Comparison of ENCODE assay signal across 25 cellular contexts in genomic region chr2:143434445-143434844, GRCh38.
A peak's percentile ranks its signal among the peaks of the same experiment; 100 is the strongest.
DNase-seq lines count a peak whose midpoint lies in the region; ATAC-seq, FAIRE-seq and TF ChIP-seq lines count a peak whose summit lies in the region.
"Had no signal": no experiment of that assay in that cellular context is flagged by ENCODE, and none has a peak within 500 bp of the region (broad histone marks: within the 10 kb centered on the region; RNA-seq: fewer than 3 reads in every experiment).

No MANE protein-coding gene starts in this region.

- H3K27ac ChIP-seq in CD4-positive, alpha-beta memory T cell (ENCODE audit: low read depth, low read length): no peak overlapping the region
- H3K27ac ChIP-seq in fibroblast of lung (ENCODE audit: insufficient read depth, low read length) (no peak overlapping the region), sigmoid colon (peak overlapping the region; percentile 2 to 50 (median 28))
- H3K27ac ChIP-seq: dorsolateral prefrontal cortex, PC-9 had no signal

- no peak overlapping the region for H3K9ac ChIP-seq in fibroblast of lung (ENCODE audit: insufficient read depth, low read length)

- ATAC-seq in effector memory CD8-positive, alpha-beta T cell (replicated peaks): no peak
- ATAC-seq in HG02571 (IDR thresholded peaks at IDR 0.05; ENCODE audit: unreplicated experiment): no peak
- no peak for ATAC-seq in GM18868 (IDR thresholded peaks at IDR 0.05; ENCODE audit: unreplicated experiment)
- ATAC-seq: HCT116, K562, WTC11 had no signal

- no peaks in the 10 kb centered on the region for H3K27me3 ChIP-seq in CD4-positive, alpha-beta memory T cell (ENCODE audit: insufficient read depth, low read length)
- H3K27me3 ChIP-seq in fibroblast of lung (ENCODE audit: control insufficient read depth, insufficient read depth, low read length) (no peaks in the 10 kb centered on the region), sigmoid colon (no peaks in the 10 kb centered on the region)

- no peaks in the 10 kb centered on the region for H3K9me3 ChIP-seq in CD4-positive, alpha-beta memory T cell (ENCODE audit: control insufficient read depth in 1 of 2, low read length in 2 of 2)
- H3K9me3 ChIP-seq in fibroblast of lung (ENCODE audit: control insufficient read depth, insufficient read depth, low read depth, low read length) (no peaks in the 10 kb centered on the region), sigmoid colon (no peaks in the 10 kb centered on the region)

- intact Hi-C loops in CD4-positive, alpha-beta memory T cell (cut with micrococcal nuclease): no loop called here
- intact Hi-C loops in sigmoid colon (cut with DNase I): loop anchor here (10.0 kb wide), 1 partner anchor 1070 kb away; no protein-coding TSS in a partner anchor

- peak overlapping the region; percentile 25 for H2AFZ ChIP-seq in fibroblast of lung (ENCODE audit: low read length)
- H2AFZ ChIP-seq: PC-9 had no signal

- TF ChIP-seq CTCF in fibroblast of lung (conservative IDR thresholded peaks at IDR 0.05 in 1 of 2, IDR thresholded peaks at IDR 0.05 in 1 of 2; ENCODE audit: low read depth in 1 of 2, low read length in 2 of 2): no peak
- no peak for TF ChIP-seq CTCF in sigmoid colon (IDR thresholded peaks at IDR 0.05)

- peaks cover 30% of the 10 kb centered on the region for H3K4me1 ChIP-seq in CD4-positive, alpha-beta memory T cell (ENCODE audit: insufficient read depth, low read length)
- H3K4me1 ChIP-seq in fibroblast of lung (ENCODE audit: control insufficient read depth, extremely low read depth, insufficient read depth, low read length): peaks cover 6% of the 10 kb centered on the region
- H3K4me1 ChIP-seq in sigmoid colon: no peaks in the 10 kb centered on the region

- H3K27ac Mint-ChIP-seq in CD4-positive, alpha-beta memory T cell: peak overlapping the region in 4 of 7 donors; percentile 59 to 68 (median 63)
- H3K27ac Mint-ChIP-seq in effector memory CD8-positive, alpha-beta T cell: no peak overlapping the region
- H3K27ac Mint-ChIP-seq: activated naive CD8-positive, alpha-beta T cell treated with anti-CD3 and anti-CD28 coated beads, Interleukin-2, amount 10 ng/mL, durations not matched to agents 7 days and 5 days; WTC11 had no signal

- no peak for DNase-seq in CD4-positive, alpha-beta memory T cell
- DNase-seq in GM12891 (ENCODE audit: insufficient read length, low spot score) (no peak), fibroblast of lung (ENCODE audit: low read depth in 2 of 2) (no peak), sigmoid colon (no peak)
- DNase-seq in effector memory CD8-positive, alpha-beta T cell: no peak
- DNase-seq: activated CD4-positive, alpha-beta T cell treated with anti-CD3 and anti-CD28 coated beads, Interleukin-2, amount 50 U/mL, for 4 hours; activated CD8-positive, alpha-beta memory T cell treated with anti-CD3 and anti-CD28 coated beads, Interleukin-2, amount 50 U/mL, for 4 hours; activated naive CD8-positive, alpha-beta T cell treated with anti-CD3 and anti-CD28 coated beads, Interleukin-2, amount 10 ng/mL, durations not matched to agents 7 days and 5 days; C1 segment of cervical spinal cord; DND-41; dorsolateral prefrontal cortex; head of caudate nucleus; kidney glomerular epithelial cell; mesendoderm; NCI-H1417; NCI-H2029 treated with DMSO at 0.1 percent for 48 hours; NCI-H526; NK-92 treated with Interleukin-12 subunit alpha and Interleukin-12 subunit beta, amount 100 ng/mL, for 24 hours; PC-9; SHP77 treated with DMSO at 0.1 percent for 48 hours had no signal

- H3K9me3 Mint-ChIP-seq in CD4-positive, alpha-beta memory T cell: no peaks in the 10 kb centered on the region
- H3K9me3 Mint-ChIP-seq in effector memory CD8-positive, alpha-beta T cell: no peaks in the 10 kb centered on the region
- H3K9me3 Mint-ChIP-seq: activated naive CD8-positive, alpha-beta T cell treated with anti-CD3 and anti-CD28 coated beads, Interleukin-2, amount 10 ng/mL, durations not matched to agents 7 days and 5 days; WTC11 had no signal

- TF ChIP-seq POLR2A in GM12891 (IDR thresholded peaks at IDR 0.05; ENCODE audit: low read depth, low read length): no peak
- no peak for TF ChIP-seq POLR2A in sigmoid colon (IDR thresholded peaks at IDR 0.05)

- peaks cover 35 to 54% (median 43%) of the 10 kb centered on the region in 4 donors for H3K4me1 Mint-ChIP-seq in CD4-positive, alpha-beta memory T cell
- H3K4me1 Mint-ChIP-seq in effector memory CD8-positive, alpha-beta T cell (ENCODE audit: low read depth in 2 of 2): peaks cover 24 to 35% of the 10 kb centered on the region in 2 donors
- H3K4me1 Mint-ChIP-seq: activated naive CD8-positive, alpha-beta T cell treated with anti-CD3 and anti-CD28 coated beads, Interleukin-2, amount 10 ng/mL, durations not matched to agents 7 days and 5 days; WTC11 had no signal

- H3K79me2 ChIP-seq in fibroblast of lung (ENCODE audit: control insufficient read depth, insufficient read depth, low read length): no peaks in the 10 kb centered on the region

- no peaks in the 10 kb centered on the region for H4K20me1 ChIP-seq in fibroblast of lung (ENCODE audit: control insufficient read depth, extremely low read depth, insufficient read depth, low read length)

- H3K36me3 Mint-ChIP-seq in CD4-positive, alpha-beta memory T cell: peaks cover 16 to 46% of the 10 kb centered on the region in 2 donors
- H3K36me3 Mint-ChIP-seq in effector memory CD8-positive, alpha-beta T cell (ENCODE audit: insufficient read depth): peaks cover 33% of the 10 kb centered on the region
- H3K36me3 Mint-ChIP-seq: WTC11 had no signal

- peaks cover 22% of the 10 kb centered on the region for H3K36me3 ChIP-seq in CD4-positive, alpha-beta memory T cell (ENCODE audit: insufficient read depth, low read length)
- H3K36me3 ChIP-seq in fibroblast of lung (ENCODE audit: control insufficient read depth, insufficient read depth, low read length) (no peaks in the 10 kb centered on the region), sigmoid colon (no peaks in the 10 kb centered on the region)

- H3K4me2 ChIP-seq in fibroblast of lung (ENCODE audit: extremely low read depth, insufficient read depth, low read length): peak overlapping the region; percentile 57
- H3K4me2 ChIP-seq: PC-9 had no signal

- 68 to 76% methylated on average over 3 of the region's 3 CpGs for WGBS in sigmoid colon, 2 donors

- no peak for TF ChIP-seq EP300 in sigmoid colon (IDR thresholded peaks at IDR 0.05)

- H3K4me3 ChIP-seq in CD4-positive, alpha-beta memory T cell (ENCODE audit: low read length in 2 of 2): no peak overlapping the region
- no peak overlapping the region for H3K4me3 ChIP-seq in fibroblast of lung (replicated peaks in 1 of 4; ENCODE audit: control extremely low read depth in 1 of 4, insufficient read depth in 1 of 4, low read depth in 3 of 4, low read length in 4 of 4)
- H3K4me3 ChIP-seq in sigmoid colon: no peak overlapping the region
- H3K4me3 ChIP-seq: dorsolateral prefrontal cortex, K562, PC-9 had no signal

- CTCF ChIA-PET in CD4-positive, alpha-beta memory T cell (lab: Charles Lee; ENCODE audit: partially characterized antibody): no interaction called here

- H3K27me3 Mint-ChIP-seq in CD4-positive, alpha-beta memory T cell: no peaks in the 10 kb centered on the region
- H3K27me3 Mint-ChIP-seq in effector memory CD8-positive, alpha-beta T cell: no peaks in the 10 kb centered on the region
- H3K27me3 Mint-ChIP-seq: activated naive CD8-positive, alpha-beta T cell treated with anti-CD3 and anti-CD28 coated beads, Interleukin-2, amount 10 ng/mL, durations not matched to agents 7 days and 5 days had no signal

- FAIRE-seq in GM12891 (lab: Jason Lieb, UNC): peak; percentile 20
- FAIRE-seq: K562 had no signal

- peak overlapping the region in 2 of 8 donors; percentile 15 to 49 for H3K4me3 Mint-ChIP-seq in CD4-positive, alpha-beta memory T cell
- no peak overlapping the region for H3K4me3 Mint-ChIP-seq in effector memory CD8-positive, alpha-beta T cell
- H3K4me3 Mint-ChIP-seq: activated naive CD8-positive, alpha-beta T cell treated with anti-CD3 and anti-CD28 coated beads, Interleukin-2, amount 10 ng/mL, durations not matched to agents 7 days and 5 days; WTC11 had no signal

- POLR2A ChIA-PET in CD4-positive, alpha-beta memory T cell (lab: Charles Lee; ENCODE audit: partially characterized antibody): no interaction called here

TF ChIP-seq in GM12891, 5 proteins besides CTCF, POLR2A, EP300 and RAD21:
- no peak for TF ChIP-seq POU2F2 (IDR thresholded peaks at IDR 0.05; ENCODE audit: low read depth, low read length)
- TF ChIP-seq PAX5 (IDR thresholded peaks at IDR 0.05; ENCODE audit: insufficient read depth, low read length, severe bottlenecking): no peak
- TF ChIP-seq TAF1 (IDR thresholded peaks at IDR 0.05; ENCODE audit: low read depth, low read length): no peak
- no peak for TF ChIP-seq SPI1 (IDR thresholded peaks at IDR 0.05; ENCODE audit: low read depth, low read length)
- TF ChIP-seq POLR2AphosphoS5 (IDR thresholded peaks at IDR 0.05; ENCODE audit: low read depth, low read length): no peak

Comparison
In these comparisons a context has a peak if more than half of its experiments do, and no peak if none do; other contexts are left out.
1. H3K27ac ChIP-seq: peak in sigmoid colon (4 of 4); none in CD4-positive, alpha-beta memory T cell (single experiment) and fibroblast of lung (single experiment).
2. H3K27ac Mint-ChIP-seq: peak in CD4-positive, alpha-beta memory T cell (4 of 7); none in effector memory CD8-positive, alpha-beta T cell (0 of 2).